ENCODE assay signal across 1 cellular context in the genomic region with DNA sequence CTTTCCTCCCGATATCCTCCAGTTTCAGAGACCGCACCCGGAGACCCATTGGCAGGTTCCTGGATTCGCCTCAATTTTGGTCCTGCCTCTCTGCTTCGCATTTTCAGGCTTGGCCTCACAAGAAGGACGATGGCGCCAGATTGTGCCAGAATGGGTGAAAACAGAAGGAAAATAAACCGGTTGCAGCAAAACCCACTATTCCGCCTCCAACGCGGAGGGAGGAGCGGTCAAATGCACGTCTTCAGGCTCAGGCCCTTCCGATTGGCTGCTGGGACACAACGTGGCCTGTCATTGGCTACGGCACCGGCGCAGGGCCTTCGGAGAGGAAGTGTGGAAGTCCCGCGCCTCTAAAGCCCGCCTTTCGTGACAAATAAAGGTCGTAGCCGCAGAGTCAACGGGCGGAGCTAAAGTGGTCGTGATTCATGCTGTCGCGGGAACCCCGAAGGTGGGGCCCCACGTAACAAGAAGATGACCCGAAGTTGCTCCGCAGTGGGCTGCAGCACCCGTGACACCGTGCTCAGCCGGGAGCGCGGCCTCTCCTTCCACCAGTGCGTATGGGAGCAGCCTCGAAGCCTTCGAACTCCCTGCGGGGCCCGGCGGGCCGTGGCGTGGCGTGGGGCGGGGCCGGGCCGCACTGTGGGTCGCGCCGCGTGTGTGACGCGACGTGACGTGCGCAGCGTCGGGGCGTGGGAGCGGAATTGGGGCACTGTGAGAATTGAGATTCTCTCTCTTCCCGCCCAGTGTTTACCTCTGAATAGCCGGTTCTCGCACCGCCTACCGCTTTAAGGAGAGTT.
TF ChIP-seq lines count a peak whose summit lies in the region.

THAP9 (plus strand) TSS at position 401 of the 794 bp plus-strand sequence; CDS start at position 469, 68 bp downstream.

TF ChIP-seq in HepG2, 621 proteins besides CTCF, POLR2A, EP300 and RAD21 (continued from another document and continues in another):
- TF ChIP-seq, protein P1, sequence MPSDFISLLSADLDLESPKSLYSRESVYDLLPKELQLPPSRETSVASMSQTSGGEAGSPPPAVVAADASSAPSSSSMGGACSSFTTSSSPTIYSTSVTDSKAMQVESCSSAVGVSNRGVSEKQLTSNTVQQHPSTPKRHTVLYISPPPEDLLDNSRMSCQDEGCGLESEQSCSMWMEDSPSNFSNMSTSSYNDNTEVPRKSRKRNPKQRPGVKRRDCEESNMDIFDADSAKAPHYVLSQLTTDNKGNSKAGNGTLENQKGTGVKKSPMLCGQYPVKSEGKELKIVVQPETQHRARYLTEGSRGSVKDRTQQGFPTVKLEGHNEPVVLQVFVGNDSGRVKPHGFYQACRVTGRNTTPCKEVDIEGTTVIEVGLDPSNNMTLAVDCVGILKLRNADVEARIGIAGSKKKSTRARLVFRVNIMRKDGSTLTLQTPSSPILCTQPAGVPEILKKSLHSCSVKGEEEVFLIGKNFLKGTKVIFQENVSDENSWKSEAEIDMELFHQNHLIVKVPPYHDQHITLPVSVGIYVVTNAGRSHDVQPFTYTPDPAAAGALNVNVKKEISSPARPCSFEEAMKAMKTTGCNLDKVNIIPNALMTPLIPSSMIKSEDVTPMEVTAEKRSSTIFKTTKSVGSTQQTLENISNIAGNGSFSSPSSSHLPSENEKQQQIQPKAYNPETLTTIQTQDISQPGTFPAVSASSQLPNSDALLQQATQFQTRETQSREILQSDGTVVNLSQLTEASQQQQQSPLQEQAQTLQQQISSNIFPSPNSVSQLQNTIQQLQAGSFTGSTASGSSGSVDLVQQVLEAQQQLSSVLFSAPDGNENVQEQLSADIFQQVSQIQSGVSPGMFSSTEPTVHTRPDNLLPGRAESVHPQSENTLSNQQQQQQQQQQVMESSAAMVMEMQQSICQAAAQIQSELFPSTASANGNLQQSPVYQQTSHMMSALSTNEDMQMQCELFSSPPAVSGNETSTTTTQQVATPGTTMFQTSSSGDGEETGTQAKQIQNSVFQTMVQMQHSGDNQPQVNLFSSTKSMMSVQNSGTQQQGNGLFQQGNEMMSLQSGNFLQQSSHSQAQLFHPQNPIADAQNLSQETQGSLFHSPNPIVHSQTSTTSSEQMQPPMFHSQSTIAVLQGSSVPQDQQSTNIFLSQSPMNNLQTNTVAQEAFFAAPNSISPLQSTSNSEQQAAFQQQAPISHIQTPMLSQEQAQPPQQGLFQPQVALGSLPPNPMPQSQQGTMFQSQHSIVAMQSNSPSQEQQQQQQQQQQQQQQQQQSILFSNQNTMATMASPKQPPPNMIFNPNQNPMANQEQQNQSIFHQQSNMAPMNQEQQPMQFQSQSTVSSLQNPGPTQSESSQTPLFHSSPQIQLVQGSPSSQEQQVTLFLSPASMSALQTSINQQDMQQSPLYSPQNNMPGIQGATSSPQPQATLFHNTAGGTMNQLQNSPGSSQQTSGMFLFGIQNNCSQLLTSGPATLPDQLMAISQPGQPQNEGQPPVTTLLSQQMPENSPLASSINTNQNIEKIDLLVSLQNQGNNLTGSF (CRISPR knock-in tag; IDR thresholded peaks at IDR 0.05): peak; percentile 24; the same call in 1 of the 2 replicates
- TF ChIP-seq ZEB1 (IDR thresholded peaks at IDR 0.05; ENCODE audit: insufficient replicate concordance, low read depth) (no peak), MEIS2 (CRISPR knock-in tag; IDR thresholded peaks at IDR 0.05) (peak; percentile 62; the same call in 1 of the 2 replicates), GZF1 (CRISPR knock-in tag; IDR thresholded peaks at IDR 0.05) (no peak), ZNF331 (CRISPR knock-in tag; IDR thresholded peaks at IDR 0.05) (peak; percentile 58), ZBTB2 (CRISPR knock-in tag; IDR thresholded peaks at IDR 0.05; ENCODE audit: low read depth) (peak; percentile 24; the same call in 1 of the 2 replicates), ZBTB34 (CRISPR knock-in tag; IDR thresholded peaks at IDR 0.05) (0 out of 2 replicates have a peak, but pooled peaks have one; percentile 14), ZNF674 (CRISPR knock-in tag; IDR thresholded peaks at IDR 0.05; ENCODE audit: low read depth) (no peak), ZNF326 (CRISPR knock-in tag; IDR thresholded peaks at IDR 0.05; ENCODE audit: borderline replicate concordance) (no peak), MTERF4 (CRISPR knock-in tag; IDR thresholded peaks at IDR 0.05) (peak; percentile 88; the same call in 1 of the 2 replicates), NONO (IDR thresholded peaks at IDR 0.05) (no peak), NONO (CRISPR knock-in tag; conservative IDR thresholded peaks at IDR 0.05) (peak; percentile 97), ZMYM2 (CRISPR knock-in tag; IDR thresholded peaks at IDR 0.05) (0 out of 2 replicates have a peak, but pooled peaks have one; percentile 69), ZNF850 (CRISPR knock-in tag; conservative IDR thresholded peaks at IDR 0.05) (no peak), CREBL2 (CRISPR knock-in tag; IDR thresholded peaks at IDR 0.05; ENCODE audit: borderline replicate concordance) (no peak; the same call in 1 of the 2 replicates), ELF4 (CRISPR knock-in tag; IDR thresholded peaks at IDR 0.05; ENCODE audit: borderline replicate concordance) (no peak; the same call in 1 of the 2 replicates), ZFP82 (CRISPR knock-in tag; IDR thresholded peaks at IDR 0.05; ENCODE audit: borderline replicate concordance) (peak; percentile 53), SRF (IDR thresholded peaks at IDR 0.05; ENCODE audit: low read depth, low read length) (no peak), ZNF788 (CRISPR knock-in tag; IDR thresholded peaks at IDR 0.05; ENCODE audit: borderline replicate concordance) (peak; percentile 50; the same call in 1 of the 2 replicates), SCMH1 (CRISPR knock-in tag; IDR thresholded peaks at IDR 0.05; ENCODE audit: borderline replicate concordance) (no peak), KLF12 (CRISPR knock-in tag; IDR thresholded peaks at IDR 0.05; ENCODE audit: borderline replicate concordance) (peak; percentile 86)
- TF ChIP-seq, protein P2, sequence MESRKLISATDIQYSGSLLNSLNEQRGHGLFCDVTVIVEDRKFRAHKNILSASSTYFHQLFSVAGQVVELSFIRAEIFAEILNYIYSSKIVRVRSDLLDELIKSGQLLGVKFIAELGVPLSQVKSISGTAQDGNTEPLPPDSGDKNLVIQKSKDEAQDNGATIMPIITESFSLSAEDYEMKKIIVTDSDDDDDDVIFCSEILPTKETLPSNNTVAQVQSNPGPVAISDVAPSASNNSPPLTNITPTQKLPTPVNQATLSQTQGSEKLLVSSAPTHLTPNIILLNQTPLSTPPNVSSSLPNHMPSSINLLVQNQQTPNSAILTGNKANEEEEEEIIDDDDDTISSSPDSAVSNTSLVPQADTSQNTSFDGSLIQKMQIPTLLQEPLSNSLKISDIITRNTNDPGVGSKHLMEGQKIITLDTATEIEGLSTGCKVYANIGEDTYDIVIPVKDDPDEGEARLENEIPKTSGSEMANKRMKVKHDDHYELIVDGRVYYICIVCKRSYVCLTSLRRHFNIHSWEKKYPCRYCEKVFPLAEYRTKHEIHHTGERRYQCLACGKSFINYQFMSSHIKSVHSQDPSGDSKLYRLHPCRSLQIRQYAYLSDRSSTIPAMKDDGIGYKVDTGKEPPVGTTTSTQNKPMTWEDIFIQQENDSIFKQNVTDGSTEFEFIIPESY (CRISPR knock-in tag; IDR thresholded peaks at IDR 0.05): no peak
- TF ChIP-seq, protein P3, sequence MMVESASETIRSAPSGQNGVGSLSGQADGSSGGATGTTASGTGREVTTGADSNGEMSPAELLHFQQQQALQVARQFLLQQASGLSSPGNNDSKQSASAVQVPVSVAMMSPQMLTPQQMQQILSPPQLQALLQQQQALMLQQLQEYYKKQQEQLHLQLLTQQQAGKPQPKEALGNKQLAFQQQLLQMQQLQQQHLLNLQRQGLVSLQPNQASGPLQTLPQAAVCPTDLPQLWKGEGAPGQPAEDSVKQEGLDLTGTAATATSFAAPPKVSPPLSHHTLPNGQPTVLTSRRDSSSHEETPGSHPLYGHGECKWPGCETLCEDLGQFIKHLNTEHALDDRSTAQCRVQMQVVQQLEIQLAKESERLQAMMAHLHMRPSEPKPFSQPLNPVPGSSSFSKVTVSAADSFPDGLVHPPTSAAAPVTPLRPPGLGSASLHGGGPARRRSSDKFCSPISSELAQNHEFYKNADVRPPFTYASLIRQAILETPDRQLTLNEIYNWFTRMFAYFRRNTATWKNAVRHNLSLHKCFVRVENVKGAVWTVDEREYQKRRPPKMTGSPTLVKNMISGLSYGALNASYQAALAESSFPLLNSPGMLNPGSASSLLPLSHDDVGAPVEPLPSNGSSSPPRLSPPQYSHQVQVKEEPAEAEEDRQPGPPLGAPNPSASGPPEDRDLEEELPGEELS (CRISPR knock-in tag; IDR thresholded peaks at IDR 0.05): peak; percentile 37; the same call in 1 of the 2 replicates
- TF ChIP-seq, protein P4, sequence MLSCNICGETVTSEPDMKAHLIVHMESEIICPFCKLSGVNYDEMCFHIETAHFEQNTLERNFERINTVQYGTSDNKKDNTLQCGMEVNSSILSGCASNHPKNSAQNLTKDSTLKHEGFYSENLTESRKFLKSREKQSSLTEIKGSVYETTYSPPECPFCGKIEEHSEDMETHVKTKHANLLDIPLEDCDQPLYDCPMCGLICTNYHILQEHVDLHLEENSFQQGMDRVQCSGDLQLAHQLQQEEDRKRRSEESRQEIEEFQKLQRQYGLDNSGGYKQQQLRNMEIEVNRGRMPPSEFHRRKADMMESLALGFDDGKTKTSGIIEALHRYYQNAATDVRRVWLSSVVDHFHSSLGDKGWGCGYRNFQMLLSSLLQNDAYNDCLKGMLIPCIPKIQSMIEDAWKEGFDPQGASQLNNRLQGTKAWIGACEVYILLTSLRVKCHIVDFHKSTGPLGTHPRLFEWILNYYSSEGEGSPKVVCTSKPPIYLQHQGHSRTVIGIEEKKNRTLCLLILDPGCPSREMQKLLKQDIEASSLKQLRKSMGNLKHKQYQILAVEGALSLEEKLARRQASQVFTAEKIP (CRISPR knock-in tag; IDR thresholded peaks at IDR 0.05; ENCODE audit: borderline replicate concordance): no peak
